Comparison of ENCODE assay signal across 17 cellular contexts in genomic region chr1:11906870-11907269, GRCh38. TPM values are rescaled to one million over a fixed set of nuclear protein-coding genes. Genes with fewer than 3 reads are reported as not detected.
DNase-seq lines count a peak whose midpoint lies in the region; ATAC-seq and TF ChIP-seq lines count a peak whose summit lies in the region.
"Had no signal": no experiment of that assay in that cellular context is flagged by ENCODE, and none has a peak within 500 bp of the region (broad histone marks: within the 10 kb centered on the region; RNA-seq: fewer than 3 reads in every experiment).

No MANE protein-coding gene starts in this region.

- H3K27ac Mint-ChIP-seq in activated B cell treated with CpG ODN at 0.5 μM for 24 hours, result peak overlapping the region; percentile 41
- H3K27ac Mint-ChIP-seq in naive thymus-derived CD4-positive, alpha-beta T cell, result peak overlapping the region in 5 of 9 donors; percentile 24 to 100 (median 43)

- no peaks in the 10 kb centered on the region for H3K27me3 ChIP-seq in HUES6 (ENCODE audit: control insufficient read depth, insufficient read depth, low read length)
- H3K27me3 ChIP-seq in naive thymus-derived CD4-positive, alpha-beta T cell (ENCODE audit: control insufficient read depth in 2 of 2, insufficient read depth in 2 of 2, low read length in 2 of 2), result peaks cover 0 to 5% of the 10 kb centered on the region in 2 donors
- H3K27me3 ChIP-seq: ascending aorta, stomach, upper lobe of right lung had no signal

- intact Hi-C loops in activated B cell treated with CpG ODN at 0.5 μM for 24 hours (cut with micrococcal nuclease), result loop anchor here (1.0 to 5.0 kb wide), 3 partner anchors 69 to 255 kb away; partner anchors contain the start of genes AGTRAP, FBXO2 and FBXO44
- intact Hi-C loops in naive thymus-derived CD4-positive, alpha-beta T cell (cut with micrococcal nuclease), result loop anchor here (1.0 to 5.0 kb wide), 8 partner anchors 13 to 710 kb away; partner anchors contain the start of genes AGTRAP (in 2 of the 2), FBXO2 (in 2 of the 2), FBXO44 (in 2 of the 2) and DHRS3 (in 1 of the 2)

- no peaks in the 10 kb centered on the region for H3K27me3 Mint-ChIP-seq in activated B cell treated with CpG ODN at 0.5 μM for 24 hours
- peaks cover 6 to 46% (median 7%) of the 10 kb centered on the region in 5 donors for H3K27me3 Mint-ChIP-seq in naive thymus-derived CD4-positive, alpha-beta T cell
- H3K27me3 Mint-ChIP-seq: progenitor cell of endocrine pancreas had no signal

- H3K9me3 Mint-ChIP-seq in activated B cell treated with CpG ODN at 0.5 μM for 24 hours, result no peaks in the 10 kb centered on the region
- H3K9me3 Mint-ChIP-seq in naive thymus-derived CD4-positive, alpha-beta T cell, result peaks cover 0 to 22% (median 0%) of the 10 kb centered on the region in 11 donors
- H3K9me3 Mint-ChIP-seq: natural killer cell, T-cell had no signal

- peaks cover 7% of the 10 kb centered on the region for H3K4me1 ChIP-seq in HUES6 (ENCODE audit: control insufficient read depth, insufficient read depth, low read length)
- peaks cover 19% of the 10 kb centered on the region in 2 donors for H3K4me1 ChIP-seq in naive thymus-derived CD4-positive, alpha-beta T cell (ENCODE audit: control insufficient read depth in 2 of 2, insufficient read depth in 2 of 2, low read length in 2 of 2)
- H3K4me1 ChIP-seq: ascending aorta, upper lobe of right lung had no signal

- POLR2A ChIA-PET in activated B cell treated with CpG ODN at 0.5 μM for 24 hours (lab: Charles Lee), result interaction anchor here (0.7 to 4.3 kb wide), 3 partner anchors 19 to 894 kb away, joined by 3 to 19 read pairs (median 8); partner anchors contain the start of gene TARDBP
- POLR2A ChIA-PET in naive thymus-derived CD4-positive, alpha-beta T cell (lab: Charles Lee), result interaction anchor here (4.7 to 5.7 kb wide), 3 partner anchors 19 to 100 kb away, joined by 45 to 59 read pairs (median 56); partner anchors contain the start of genes CLCN6, KIAA2013 and MTHFR

- no peaks in the 10 kb centered on the region for H3K9me3 ChIP-seq in HUES6 (ENCODE audit: control insufficient read depth, insufficient read depth, low read depth, low read length)
- peaks cover 0 to 4% (median 0%) of the 10 kb centered on the region in 3 experiments for H3K9me3 ChIP-seq in naive thymus-derived CD4-positive, alpha-beta T cell (ENCODE audit: control insufficient read depth in 2 of 3, low read length in 3 of 3)
- H3K9me3 ChIP-seq: ascending aorta, MG63, stomach, upper lobe of right lung had no signal

- no peak overlapping the region for H3K4me3 Mint-ChIP-seq in activated B cell treated with CpG ODN at 0.5 μM for 24 hours
- peak overlapping the region in 2 of 10 donors; percentile 33 to 43 for H3K4me3 Mint-ChIP-seq in naive thymus-derived CD4-positive, alpha-beta T cell
- H3K4me3 Mint-ChIP-seq: natural killer cell had no signal

- ATAC-seq in activated B cell treated with CpG ODN at 0.5 μM for 24 hours (ENCODE audit: low read depth), result no peak
- ATAC-seq in naive thymus-derived CD4-positive, alpha-beta T cell, result no peak
- no peak for ATAC-seq in GM19467 (IDR thresholded peaks at IDR 0.05; ENCODE audit: unreplicated experiment)

- H3K27ac ChIP-seq in C4-2B (peak overlapping the region; percentile 62; the same call in 1 of the 2 replicates), HUES6 (ENCODE audit: low read depth, low read length) (0 out of 2 replicates have a peak overlapping the region, but pooled peaks have one; percentile 42)
- H3K27ac ChIP-seq in naive thymus-derived CD4-positive, alpha-beta T cell (ENCODE audit: low read depth, low read length), result no peak overlapping the region
- H3K27ac ChIP-seq: ascending aorta had no signal

- H3K4me1 Mint-ChIP-seq in activated B cell treated with CpG ODN at 0.5 μM for 24 hours, result peaks cover 21% of the 10 kb centered on the region
- H3K4me1 Mint-ChIP-seq in naive thymus-derived CD4-positive, alpha-beta T cell, result peaks cover 9 to 44% (median 34%) of the 10 kb centered on the region in 7 donors

- H3K36me3 ChIP-seq in HUES6 (ENCODE audit: control insufficient read depth, insufficient read depth, low read length), result no peaks in the 10 kb centered on the region
- H3K36me3 ChIP-seq in naive thymus-derived CD4-positive, alpha-beta T cell (ENCODE audit: control insufficient read depth in 2 of 3, insufficient read depth in 3 of 3, low read length in 3 of 3), result no peaks in the 10 kb centered on the region
- H3K36me3 ChIP-seq: ascending aorta, MG63, stomach, upper lobe of right lung had no signal

- H3K4me3 ChIP-seq in HUES6 (ENCODE audit: low read depth, low read length), result no peak overlapping the region
- H3K4me3 ChIP-seq in naive thymus-derived CD4-positive, alpha-beta T cell (ENCODE audit: low read length), result no peak overlapping the region
- H3K4me3 ChIP-seq: ascending aorta, MG63, stomach, upper lobe of right lung had no signal

- no peak for TF ChIP-seq CTCF in C4-2B (conservative IDR thresholded peaks at IDR 0.05)
- no peak for TF ChIP-seq CTCF in activated B cell treated with CpG ODN at 0.5 μM for 24 hours (IDR thresholded peaks at IDR 0.05)

- CTCF ChIA-PET in activated B cell treated with CpG ODN at 0.5 μM for 24 hours (lab: Charles Lee), result no interaction called here
- CTCF ChIA-PET in naive thymus-derived CD4-positive, alpha-beta T cell (lab: Charles Lee), result no interaction called here

- no peak overlapping the region for H3K9ac ChIP-seq in HUES6 (ENCODE audit: low read length)

- DNase-seq in activated B cell treated with CpG ODN at 0.5 μM for 24 hours (no peak), kidney glomerular epithelial cell (lab: John Stamatoyannopoulos, UW) (no peak), NCI-H1930 (lab: John Stamatoyannopoulos, UW) (no peak)
- no peak for DNase-seq in naive thymus-derived CD4-positive, alpha-beta T cell
- DNase-seq: foreskin melanocyte; MG63; natural killer cell; stimulated activated CD4-positive, alpha-beta T cell treated with anti-CD3 and anti-CD28 coated beads, Interleukin-2, amount 100 ng/mL, for 48 hours; stomach; upper lobe of right lung had no signal

- H3K36me3 Mint-ChIP-seq in activated B cell treated with CpG ODN at 0.5 μM for 24 hours (ENCODE audit: low read depth), result peaks cover 11% of the 10 kb centered on the region
- H3K36me3 Mint-ChIP-seq in naive thymus-derived CD4-positive, alpha-beta T cell, result peaks cover 0 to 4% (median 0%) of the 10 kb centered on the region in 5 donors
- H3K36me3 Mint-ChIP-seq: natural killer cell, T-cell had no signal

RNA-seq across cellular contexts. Expression of gene KIAA2013, which starts 19.4 kb away (rescaled TPM):
- total RNA-seq in activated B cell treated with CpG ODN at 0.5 μM for 24 hours, result 34.8 and 37.4 TPM in 2 replicates
- 10 to 100 TPM; 13.3 to 38.1 (median 27.2) TPM for total RNA-seq in naive thymus-derived CD4-positive, alpha-beta T cell
- polyA plus RNA-seq in naive thymus-derived CD4-positive, alpha-beta T cell, result 10 to 100 TPM; 19.8 to 37.9 TPM

RNA-seq across cellular contexts. Expression of gene PLOD1, which starts 27.6 kb away (rescaled TPM):
- 15.7 and 18.6 TPM in 2 replicates for total RNA-seq in activated B cell treated with CpG ODN at 0.5 μM for 24 hours
- 10 to 100 TPM in 2 of 5 experiments, 1 to 10 TPM in 3; 3.6 to 24.2 (median 4.8) TPM for total RNA-seq in naive thymus-derived CD4-positive, alpha-beta T cell
- polyA plus RNA-seq in naive thymus-derived CD4-positive, alpha-beta T cell, result 1 to 10 TPM; 1.8 to 2.7 TPM

RNA-seq across cellular contexts. Expression of gene NPPB, which starts 48.1 kb away (rescaled TPM):
- total RNA-seq in activated B cell treated with CpG ODN at 0.5 μM for 24 hours, result not detected in 2 replicates
- total RNA-seq in naive thymus-derived CD4-positive, alpha-beta T cell, result not detected
- polyA plus RNA-seq in naive thymus-derived CD4-positive, alpha-beta T cell, result not detected
- total RNA-seq: ascending aorta, mesenteric fat pad, natural killer cell, T-cell had no signal

RNA-seq across cellular contexts. Expression of gene NPPA, which starts 59.3 kb away (rescaled TPM):
- not detected in 2 replicates for total RNA-seq in activated B cell treated with CpG ODN at 0.5 μM for 24 hours
- not detected for total RNA-seq in naive thymus-derived CD4-positive, alpha-beta T cell
- not detected for polyA plus RNA-seq in naive thymus-derived CD4-positive, alpha-beta T cell
- total RNA-seq: ascending aorta, mesenteric fat pad, natural killer cell, progenitor cell of endocrine pancreas, T-cell had no signal
